Comparison of ENCODE assay signal across 9 cellular contexts in the genomic region with DNA sequence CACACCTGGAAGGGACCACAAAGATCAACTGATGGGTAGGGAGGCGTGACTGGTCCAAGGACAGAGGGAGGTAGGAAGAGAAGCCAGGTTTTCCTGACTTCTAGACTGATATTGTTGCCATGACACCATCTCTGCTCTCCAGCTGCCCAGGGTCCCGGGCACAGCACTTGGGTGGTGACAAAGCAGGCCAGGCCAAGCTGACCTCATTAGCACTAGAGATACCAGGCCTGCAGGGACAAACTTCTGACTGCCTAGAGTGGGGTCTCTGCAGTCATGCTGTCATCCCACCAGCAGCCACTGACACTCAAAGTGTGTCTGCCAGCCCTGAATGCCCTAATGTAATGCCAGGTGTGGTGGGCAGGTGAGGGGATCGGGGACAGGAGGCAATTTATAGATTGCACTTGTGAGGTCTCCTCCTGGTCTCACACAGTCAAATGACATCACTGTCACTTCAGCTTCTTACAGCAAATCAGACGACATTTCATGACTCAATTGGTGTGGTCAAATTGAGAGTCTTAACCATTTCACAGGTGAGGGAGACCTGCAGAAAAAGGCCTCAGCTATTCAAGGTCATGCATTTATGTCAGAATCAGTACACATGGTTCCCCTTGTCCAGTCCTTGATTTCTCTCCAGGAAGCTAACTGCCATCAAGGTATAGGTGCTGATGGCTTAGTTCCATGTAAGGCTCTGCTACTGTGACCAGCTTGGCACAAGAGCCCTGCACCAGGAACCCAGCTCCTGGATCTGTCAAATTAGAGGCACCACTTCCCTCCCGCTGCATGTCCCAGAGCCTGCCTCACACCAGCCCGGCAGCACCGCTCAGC. TPM values are rescaled to one million over a fixed set of nuclear protein-coding genes. Genes with fewer than 3 reads are reported as not detected.
DNase-seq lines count a peak whose midpoint lies in the region; ATAC-seq and TF ChIP-seq lines count a peak whose summit lies in the region.
"Had no signal": no experiment of that assay in that cellular context is flagged by ENCODE, and none has a peak within 500 bp of the region (broad histone marks: within the 10 kb centered on the region; RNA-seq: fewer than 3 reads in every experiment).

No MANE protein-coding gene starts in this region.

- peak overlapping the region; percentile 81 for H3K4me3 ChIP-seq in PC-3 (ENCODE audit: low read length)

- H3F3A ChIP-seq in PC-3 (ENCODE audit: low read length, unreplicated experiment), result no peaks in the 10 kb centered on the region

- peak overlapping the region; percentile 22 for H3K9ac ChIP-seq in PC-3 (ENCODE audit: low read length)

- H3K27ac Mint-ChIP-seq in CD14-positive monocyte (peak overlapping the region in 6 of 7 donors; percentile 49 to 99 (median 87)), endothelial cell (ENCODE audit: unreplicated experiment) (peak overlapping the region; percentile 68)

- peak overlapping the region; percentile 87 to 97 for H3K4me3 Mint-ChIP-seq in CD14-positive monocyte
- H3K4me3 Mint-ChIP-seq in endothelial cell (ENCODE audit: unreplicated experiment), result peak overlapping the region; percentile 96

- POLR2A ChIA-PET in PC-3 (lab: Charles Lee; ENCODE audit: unreplicated experiment), result no interaction called here

- H3K27ac ChIP-seq in PC-3 (ENCODE audit: low read length), result no peak overlapping the region

- H3K9me2 ChIP-seq in PC-3 (replicated peaks; ENCODE audit: low read length), result no peaks in the 10 kb centered on the region

- intact Hi-C loops in CD14-positive monocyte (cut with micrococcal nuclease), result loop anchor here in 1 of 2 donors (5.0 kb wide), 1 partner anchor 35 kb away; no protein-coding TSS in a partner anchor
- intact Hi-C loops in PC-3 (cut with micrococcal nuclease), result no loop called here

- H3K36me3 ChIP-seq in PC-3 (ENCODE audit: low read depth, low read length), result no peaks in the 10 kb centered on the region

- H3K36me3 Mint-ChIP-seq in CD14-positive monocyte (peaks cover 19 to 34% of the 10 kb centered on the region in 2 donors), endothelial cell (ENCODE audit: low read depth, unreplicated experiment) (peaks cover 20% of the 10 kb centered on the region)

- TF ChIP-seq CTCF in CD14-positive monocyte (IDR thresholded peaks at IDR 0.05) (no peak), PC-3 (conservative IDR thresholded peaks at IDR 0.05; ENCODE audit: low read depth, low read length) (no peak), endothelial cell (IDR thresholded peaks at IDR 0.05; ENCODE audit: unreplicated experiment) (no peak)

- no peaks in the 10 kb centered on the region for H3K9me3 ChIP-seq in PC-3 (ENCODE audit: low read length)

- no peaks in the 10 kb centered on the region for H3K27me3 ChIP-seq in PC-3 (ENCODE audit: low read length)

- peak overlapping the region; percentile 93 for H3K4me2 ChIP-seq in PC-3 (ENCODE audit: low read length)

- H3K9me3 Mint-ChIP-seq in CD14-positive monocyte, result no peaks in the 10 kb centered on the region
- no peaks in the 10 kb centered on the region for H3K9me3 Mint-ChIP-seq in endothelial cell (ENCODE audit: unreplicated experiment)

- H3K4me1 Mint-ChIP-seq in CD14-positive monocyte, result peaks cover 67% of the 10 kb centered on the region
- H3K4me1 Mint-ChIP-seq in endothelial cell (ENCODE audit: unreplicated experiment), result peaks cover 65% of the 10 kb centered on the region

- H3K27me3 Mint-ChIP-seq in CD14-positive monocyte (ENCODE audit: low read depth in 3 of 3) (peaks cover 0 to 2% (median 2%) of the 10 kb centered on the region in 3 donors), endothelial cell (ENCODE audit: unreplicated experiment) (peaks cover 7% of the 10 kb centered on the region)

- no peak overlapping the region for H2AFZ ChIP-seq in PC-3 (ENCODE audit: low read length)

- H3K4me1 ChIP-seq in PC-3 (ENCODE audit: insufficient read depth, low read length), result peaks cover 51% of the 10 kb centered on the region

- CTCF ChIA-PET in PC-3 (lab: Charles Lee), result interaction anchor here (0.5 kb wide), 1 partner anchor 11 kb away, joined by 9 read pairs; no protein-coding TSS in a partner anchor

- DNase-seq in CD14-positive monocyte (ENCODE audit: low spot score) (no peak), PC-3 (no peak), endothelial cell (ENCODE audit: low spot score) (no peak), occipital lobe (lab: John Stamatoyannopoulos, UW) (peak; percentile 30), hepatic stellate cell (ENCODE audit: low spot score) (no peak), AG08395 (ENCODE audit: low spot score) (no peak)
- DNase-seq in stimulated activated CD4-positive, alpha-beta T cell treated with anti-CD3 and anti-CD28 coated beads, Interleukin-15, amount 100 ng/mL, for 24 hours, result no peak
- DNase-seq in activated CD4-positive, alpha-beta T cell treated with anti-CD3 and anti-CD28 coated beads for 1 hour, result no peak
- DNase-seq: NCI-H1417 had no signal

- BruUV-seq in PC-3 (replicated peaks; lab: Mats Ljungman, UMichigan), result no TSS peak

- peaks cover 37% of the 10 kb centered on the region for H4K20me1 ChIP-seq in PC-3 (ENCODE audit: low read length)

- H3K79me2 ChIP-seq in PC-3 (ENCODE audit: low read length), result peaks cover 75% of the 10 kb centered on the region

- peak; percentile 9; the same call in 1 of the 2 replicates for ATAC-seq in PC-3

RNA-seq across cellular contexts. Expression of gene SLC9A1, which starts 2.7 kb away (rescaled TPM):
- polyA plus RNA-seq in CD14-positive monocyte, result 1 to 10 TPM; 4.5 to 4.6 TPM
- 25.2 and 26.4 TPM in 2 replicates for total RNA-seq in PC-3 (2014; rRNA removed)
- 96.2 TPM for total RNA-seq in endothelial cell (ENCODE audit: unreplicated experiment)
- 1.9 TPM for total RNA-seq in occipital lobe
